Comparison of ENCODE assay signal across 8 cellular contexts in the genomic region with DNA sequence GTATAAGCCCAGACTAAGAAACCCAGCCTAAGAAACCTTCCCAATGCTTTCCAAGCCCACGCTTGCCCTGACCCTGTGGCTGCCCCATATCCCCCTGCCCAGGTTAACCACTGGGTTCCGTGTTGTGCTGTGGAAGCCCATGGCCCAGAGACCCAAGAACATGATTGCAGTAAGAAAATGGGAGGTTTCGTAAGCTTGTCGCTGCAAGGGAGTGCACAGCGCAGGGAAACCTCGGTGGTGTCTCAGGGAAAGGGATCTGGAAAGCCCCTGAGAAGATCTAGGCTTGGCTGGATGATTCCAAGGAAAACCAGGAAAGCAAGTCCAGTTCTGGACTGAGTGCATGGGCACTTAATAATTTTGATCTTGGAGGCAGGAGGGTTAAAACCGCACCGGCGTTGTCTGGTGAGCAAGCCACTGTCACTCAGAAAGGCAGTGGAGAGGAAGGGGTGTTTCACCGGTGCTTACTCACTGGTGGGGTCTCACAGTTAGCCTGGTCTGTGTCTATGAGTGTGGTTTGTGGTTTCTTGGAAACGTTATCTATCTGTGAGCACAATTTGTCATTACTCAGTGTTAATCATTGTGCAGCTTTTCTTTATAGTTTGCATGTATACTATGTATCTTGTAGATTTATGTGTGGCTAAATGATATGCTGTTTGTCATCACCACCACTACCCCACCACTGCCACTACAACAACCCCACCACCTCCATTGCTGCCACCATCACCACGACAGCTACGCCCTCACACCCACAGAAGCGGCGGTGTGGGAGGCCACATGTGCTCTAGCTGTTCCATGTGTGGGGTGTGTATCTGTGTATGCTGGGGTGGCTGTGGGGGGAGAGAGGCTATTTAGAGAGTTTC. TPM values are rescaled to one million over a fixed set of nuclear protein-coding genes. Genes with fewer than 3 reads are reported as not detected.
DNase-seq lines count a peak whose midpoint lies in the region; ATAC-seq lines count a peak whose summit lies in the region.

No MANE protein-coding gene starts in this region.

- H3K4me3 Mint-ChIP-seq in CD8-positive, alpha-beta memory T cell: peak overlapping the region in 6 of 7 donors; percentile 37 to 73 (median 49)

- no peaks in the 10 kb centered on the region for H3K9me3 Mint-ChIP-seq in CD8-positive, alpha-beta memory T cell

- H3K36me3 ChIP-seq in CD8-positive, alpha-beta memory T cell (ENCODE audit: insufficient read depth, low read length): no peaks in the 10 kb centered on the region

- H3K27me3 Mint-ChIP-seq in CD8-positive, alpha-beta memory T cell: no peaks in the 10 kb centered on the region

- H3K4me1 Mint-ChIP-seq in CD8-positive, alpha-beta memory T cell: peaks cover 44 to 48% (median 48%) of the 10 kb centered on the region in 3 donors

- H3K27ac Mint-ChIP-seq in CD8-positive, alpha-beta memory T cell: peak overlapping the region; percentile 22 to 94 (median 68)

- no peaks in the 10 kb centered on the region for H3K36me3 Mint-ChIP-seq in CD8-positive, alpha-beta memory T cell

- POLR2A ChIA-PET in CD8-positive, alpha-beta memory T cell (lab: Charles Lee): no interaction called here

- H3K27me3 ChIP-seq in CD8-positive, alpha-beta memory T cell (ENCODE audit: insufficient read depth, low read length, poor library complexity, severe bottlenecking): no peaks in the 10 kb centered on the region

- H3K4me1 ChIP-seq in CD8-positive, alpha-beta memory T cell (ENCODE audit: insufficient read depth, low read length): peaks cover 37% of the 10 kb centered on the region

- ATAC-seq in GM21529 (IDR thresholded peaks at IDR 0.05; ENCODE audit: unreplicated experiment): no peak

- peak in 4 of 5 donors; percentile 18 to 72 (median 42) for DNase-seq in CD8-positive, alpha-beta memory T cell
- DNase-seq in LHCN-M2 (ENCODE audit: low read depth) (peak; percentile 23), amniotic epithelial cell (ENCODE audit: low read depth) (peak; percentile 86), myocyte (ENCODE audit: low read depth) (peak; percentile 30), GM19240 (ENCODE audit: insufficient read length, low spot score) (no peak), dermis blood vessel endothelial cell (no peak), cortex of kidney (lab: John Stamatoyannopoulos, UW) (no peak)

- H3K27ac ChIP-seq in CD8-positive, alpha-beta memory T cell (ENCODE audit: low read depth, low read length): no peak overlapping the region

- H3K9me3 ChIP-seq in CD8-positive, alpha-beta memory T cell (ENCODE audit: low read length): no peaks in the 10 kb centered on the region

- no peak overlapping the region for H3K4me3 ChIP-seq in CD8-positive, alpha-beta memory T cell (ENCODE audit: low read length)

- CTCF ChIA-PET in CD8-positive, alpha-beta memory T cell (lab: Charles Lee): interaction anchor here (1.3 to 5.5 kb wide), 4 partner anchors 11 to 157 kb away, joined by 3 to 44 read pairs (median 4); no protein-coding TSS in a partner anchor

RNA-seq across cellular contexts. Expression of gene PRDM11, which starts 53.3 kb away (rescaled TPM):
- 1 to 10 TPM; 5.6 to 7.7 TPM for total RNA-seq in CD8-positive, alpha-beta memory T cell
- 3.1 TPM for polyA plus RNA-seq in CD8-positive, alpha-beta memory T cell
- 3.8 and 4.6 TPM in 2 replicates for total RNA-seq in LHCN-M2 (2014; rRNA removed)
- polyA plus RNA-seq in LHCN-M2 (2012): 4.5 TPM
- 4.2 and 6.3 TPM in 2 replicates for total RNA-seq in myocyte
- polyA plus RNA-seq in myocyte (2012): 5.5 TPM
- total RNA-seq in dermis blood vessel endothelial cell: 11.7 and 14.6 TPM in 2 replicates

Comparison
In these comparisons a context has a peak if more than half of its experiments do, and no peak if none do; other contexts are left out.
1. DNase-seq: peak in CD8-positive, alpha-beta memory T cell (4 of 5), LHCN-M2 (single experiment), amniotic epithelial cell (single experiment) and myocyte (single experiment); none in GM19240 (single experiment), dermis blood vessel endothelial cell (single experiment) and cortex of kidney (single experiment).